ENCODE assay signal across 25 cellular contexts in the genomic region with DNA sequence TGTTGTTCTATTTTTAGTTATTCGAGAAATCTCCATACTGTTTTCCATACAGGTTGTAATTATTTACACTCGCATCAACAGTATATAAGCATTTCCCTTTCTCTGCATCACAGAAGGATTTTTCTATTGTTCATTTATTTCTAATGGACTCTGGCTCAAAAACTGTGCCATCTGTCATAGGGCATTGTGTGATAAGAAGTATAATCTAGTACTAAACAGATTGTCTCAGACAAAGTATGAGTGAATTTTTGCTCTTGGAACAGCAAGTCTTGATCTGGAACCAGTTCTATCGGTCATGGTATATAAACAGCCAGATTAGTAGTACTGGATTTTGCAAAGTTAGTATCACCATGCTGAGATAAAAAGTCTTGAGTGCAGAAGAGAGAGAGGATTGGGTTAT.
"Had no signal": no experiment of that assay in that cellular context is flagged by ENCODE, and none has a peak within 500 bp of the region (broad histone marks: within the 10 kb centered on the region; RNA-seq: fewer than 3 reads in every experiment).

No MANE protein-coding gene starts in this region.

- DNase-seq: activated B cell treated with CpG ODN at 0.5 μM for 24 hours; activated CD4-positive, alpha-beta memory T cell treated with anti-CD3 and anti-CD28 coated beads for 36 hours; activated CD4-positive, alpha-beta T cell treated with anti-CD3 and anti-CD28 coated beads for 4 hours; activated CD4-positive, alpha-beta T cell treated with anti-CD3 and anti-CD28 coated beads, Interleukin-2, amount 10 ng/mL, durations not matched to agents 24 days and 14 days; activated CD4-positive, alpha-beta T cell treated with anti-CD3 and anti-CD28 coated beads, Interleukin-2, amount 50 U/mL, for 1 hour; activated CD4-positive, alpha-beta T cell treated with anti-CD3 and anti-CD28 coated beads, Interleukin-2, amount 50 U/mL, for 4 hours; activated CD4-positive, CD25-positive, alpha-beta regulatory T cell treated with anti-CD3 and anti-CD28 coated beads, Interleukin-2, amount 50 U/mL, for 72 hours; activated CD8-positive, alpha-beta memory T cell treated with anti-CD3 and anti-CD28 coated beads, Interleukin-2, amount 50 U/mL, for 4 hours; activated CD8-positive, alpha-beta T cell treated with anti-CD3 and anti-CD28 coated beads for 36 hours; activated gamma-delta T cell; activated naive CD4-positive, alpha-beta T cell treated with anti-CD3 and anti-CD28 coated beads, Interleukin-2, amount 10 ng/mL, durations not matched to agents 7 days and 5 days; activated naive CD4-positive, alpha-beta T cell treated with Interleukin-2 at 50 U/mL for 16 hours; activated naive CD8-positive, alpha-beta T cell treated with anti-CD3 and anti-CD28 coated beads, Interleukin-2, amount 10 ng/mL, durations not matched to agents 7 days and 5 days; activated naive CD8-positive, alpha-beta T cell treated with anti-CD3 and anti-CD28 coated beads, Interleukin-2, amount 50 U/mL, for 24 hours; activated T-cell treated with anti-CD3 and anti-CD28 coated beads for 4 hours; activated T-cell treated with anti-CD3 and anti-CD28 coated beads, Interleukin-2, amount 50 U/mL, for 1 hour; activated T-cell treated with anti-CD3 and anti-CD28 coated beads, Interleukin-2, amount 50 U/mL, for 4 hours; activated T-cell treated with anti-CD3 and anti-CD28 coated beads, Interleukin-2, amount 50 U/mL, for 72 hours; amygdala; anterior cingulate cortex; caudate nucleus; colonic mucosa; T-helper 2 cell; T-helper 9 cell had no signal

- ATAC-seq: activated CD8-positive, alpha-beta T cell treated with anti-CD3 and anti-CD28 coated beads for 36 hours; activated naive CD8-positive, alpha-beta T cell treated with anti-CD3 and anti-CD28 coated beads, Interleukin-2, amount 50 U/mL, for 24 hours; activated T-cell treated with anti-CD3 and anti-CD28 coated beads, Interleukin-2, amount 50 U/mL, for 4 hours; activated T-cell treated with anti-CD3 and anti-CD28 coated beads, Interleukin-2, amount 50 U/mL, for 72 hours; activated T-helper 17 cell treated with anti-CD3 and anti-CD28 coated beads, Interleukin-2, amount 50 U/mL, for 72 hours had no signal
